ENCODE assay signal across 27 cellular contexts in the genomic region with DNA sequence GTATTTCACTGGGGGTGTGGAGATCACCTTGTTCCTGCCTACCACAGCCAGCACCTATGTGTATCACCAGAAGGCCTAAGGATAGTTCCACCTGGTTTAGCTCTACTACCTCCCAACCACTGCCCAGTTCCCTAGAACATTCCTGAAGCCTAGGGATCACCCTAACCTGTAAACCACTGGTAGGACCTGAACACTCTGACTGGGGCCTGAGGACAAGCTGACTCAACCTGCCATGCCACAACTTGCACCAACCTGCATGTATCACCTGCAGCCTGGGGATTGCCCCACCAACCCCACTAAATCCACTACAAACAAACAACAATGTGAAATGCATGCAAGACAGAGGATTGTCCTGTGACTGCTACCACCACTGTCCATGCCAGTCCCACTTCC.
"Had no signal": no experiment of that assay in that cellular context is flagged by ENCODE, and none has a peak within 500 bp of the region (broad histone marks: within the 10 kb centered on the region; RNA-seq: fewer than 3 reads in every experiment).

No MANE protein-coding gene starts in this region.

- FAIRE-seq: K562 had no signal

- H3K27me3 ChIP-seq: brain microvascular endothelial cell had no signal

- H3K4me3 Mint-ChIP-seq: activated CD4-positive, alpha-beta memory T cell treated with anti-CD3 and anti-CD28 coated beads, Interleukin-2, amount 10 ng/mL, durations not matched to agents 7 days and 5 days; activated naive CD8-positive, alpha-beta T cell; activated naive CD8-positive, alpha-beta T cell treated with anti-CD3 and anti-CD28 coated beads, Interleukin-2, amount 50 U/mL, for 24 hours had no signal

- H3K36me3 Mint-ChIP-seq: activated naive CD8-positive, alpha-beta T cell had no signal

- DNase-seq: activated CD4-positive, alpha-beta memory T cell treated with anti-CD3 and anti-CD28 coated beads, Interleukin-2, amount 10 ng/mL, durations not matched to agents 7 days and 5 days; activated CD4-positive, alpha-beta T cell treated with anti-CD3 and anti-CD28 coated beads for 1 hour; activated CD4-positive, alpha-beta T cell treated with anti-CD3 and anti-CD28 coated beads for 48 hours; activated CD4-positive, CD25-positive, alpha-beta regulatory T cell; activated gamma-delta T cell; activated naive CD4-positive, alpha-beta T cell treated with Interleukin-2 at 50 U/mL for 16 hours; activated naive CD8-positive, alpha-beta T cell treated with anti-CD3 and anti-CD28 coated beads, Interleukin-2, amount 50 U/mL, for 24 hours; activated T-cell treated with anti-CD3 and anti-CD28 coated beads, Interleukin-2, amount 50 U/mL, for 1 hour; anterior cingulate cortex; brain microvascular endothelial cell; NCI-H1048; NCI-H1105 treated with DMSO at 0.1 percent for 48 hours; NCI-H1436; NCI-H1694 treated with DMSO at 0.1 percent for 48 hours; NCI-H2029; NCI-H345; NCI-H524 treated with DMSO at 0.1 percent for 48 hours; SW 1271; T-helper 1 cell; T-helper 2 cell; T-helper 9 cell had no signal

- ATAC-seq: activated naive CD8-positive, alpha-beta T cell treated with anti-CD3 and anti-CD28 coated beads, Interleukin-2, amount 50 U/mL, for 24 hours; K562; Panc1; Right ventricle myocardium inferior had no signal

- H3K27ac Mint-ChIP-seq: activated CD4-positive, alpha-beta memory T cell treated with anti-CD3 and anti-CD28 coated beads, Interleukin-2, amount 10 ng/mL, durations not matched to agents 7 days and 5 days; activated naive CD8-positive, alpha-beta T cell; activated naive CD8-positive, alpha-beta T cell treated with anti-CD3 and anti-CD28 coated beads, Interleukin-2, amount 50 U/mL, for 24 hours; activated T-helper 2 cell treated with anti-CD3 and anti-CD28 coated beads, Interferon-gamma antibody, Interleukin-2, Interleukin-4, amounts not matched to agents 10 μg/mL and 5 μg/mL and 100 μg/mL, durations not matched to agents 14 hours and 24 hours and 36 hours had no signal

- H3K27me3 Mint-ChIP-seq: activated CD4-positive, alpha-beta memory T cell treated with anti-CD3 and anti-CD28 coated beads, Interleukin-2, amount 10 ng/mL, durations not matched to agents 7 days and 5 days; activated naive CD8-positive, alpha-beta T cell; activated naive CD8-positive, alpha-beta T cell treated with anti-CD3 and anti-CD28 coated beads, Interleukin-2, amount 50 U/mL, for 24 hours had no signal

- H3K36me3 ChIP-seq: brain microvascular endothelial cell, WERI-Rb-1 had no signal

- H3K4me1 Mint-ChIP-seq: activated CD4-positive, alpha-beta memory T cell treated with anti-CD3 and anti-CD28 coated beads, Interleukin-2, amount 10 ng/mL, durations not matched to agents 7 days and 5 days; activated naive CD8-positive, alpha-beta T cell treated with anti-CD3 and anti-CD28 coated beads, Interleukin-2, amount 50 U/mL, for 24 hours had no signal

- H3K4me3 ChIP-seq: K562 had no signal
